ENCODE assay signal across 11 cellular contexts in the genomic region with DNA sequence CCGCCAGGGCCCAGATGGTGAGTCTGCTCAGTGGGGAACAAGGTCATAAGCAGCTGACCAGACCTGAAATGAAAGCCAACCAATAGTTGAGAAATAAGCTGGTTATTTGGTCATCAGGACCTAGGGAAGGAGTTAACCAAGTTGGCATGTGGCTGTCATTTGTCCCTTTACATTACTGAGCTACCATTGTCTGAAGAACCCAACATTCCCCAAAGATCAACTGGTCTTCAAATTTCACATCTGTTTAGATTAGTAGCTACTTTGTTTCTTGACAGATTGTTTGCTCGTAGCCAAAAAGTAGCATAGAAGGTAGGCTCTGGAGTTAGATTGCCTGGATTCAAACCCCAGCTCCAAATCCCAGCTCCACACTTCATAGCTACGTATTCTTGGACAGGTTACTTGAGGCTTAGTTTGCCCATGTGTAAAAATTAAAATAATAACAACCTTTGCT. TPM values are rescaled to one million over a fixed set of nuclear protein-coding genes. Genes with fewer than 3 reads are reported as not detected.
A peak's percentile ranks its signal among the peaks of the same experiment; 100 is the strongest.
DNase-seq lines count a peak whose midpoint lies in the region; ATAC-seq, FAIRE-seq and TF ChIP-seq lines count a peak whose summit lies in the region.
"Had no signal": no experiment of that assay in that cellular context is flagged by ENCODE, and none has a peak within 500 bp of the region (broad histone marks: within the 10 kb centered on the region; RNA-seq: fewer than 3 reads in every experiment).

No MANE protein-coding gene starts in this region.

- BruUV-seq in MCF 10A (replicated peaks; lab: Mats Ljungman, UMichigan), result no TSS peak

- no peaks in the 10 kb centered on the region for H3K9me3 ChIP-seq in A549
- H3K9me3 ChIP-seq in muscle layer of colon (ENCODE audit: low read length), result no peaks in the 10 kb centered on the region

- H3K4me3 Mint-ChIP-seq in IgD-negative memory B cell, result peak overlapping the region in 1 of 4 donors; percentile 41
- peak overlapping the region; percentile 75 for H3K4me3 Mint-ChIP-seq in MCF 10A (ENCODE audit: unreplicated experiment)

- peaks cover 10% of the 10 kb centered on the region for H3K4me1 ChIP-seq in A549
- H3K4me1 ChIP-seq in muscle layer of colon (ENCODE audit: insufficient read depth, low read length), result peaks cover 19% of the 10 kb centered on the region

- intact Hi-C loops in MCF 10A (cut with micrococcal nuclease), result loop anchor here (5.0 to 10.0 kb wide), 2 partner anchors 34 to 226 kb away; a partner anchor contains a TSS

- POLR2A ChIA-PET in A549 (lab: Yijun Ruan, JAX), result no interaction called here
- POLR2A ChIA-PET in MCF 10A (lab: Yijun Ruan, JAX), result interaction anchor here (0.6 to 1.7 kb wide), 8 partner anchors 15 to 424 kb away, joined by 3 to 5 read pairs (median 3); a partner anchor contains a TSS

- no peak for TF ChIP-seq POLR2A in A549 (IDR thresholded peaks at IDR 0.05; ENCODE audit: low read length)

- H3K4me1 Mint-ChIP-seq in IgD-negative memory B cell (peaks cover 16 to 29% (median 25%) of the 10 kb centered on the region in 3 donors), MCF 10A (ENCODE audit: insufficient read depth, unreplicated experiment) (peaks cover 18% of the 10 kb centered on the region)

- H3K27me3 ChIP-seq in muscle layer of colon (ENCODE audit: control insufficient read depth in 1 of 2, insufficient read depth in 2 of 2, low read length in 2 of 2), result no peaks in the 10 kb centered on the region

- H3K27me3 Mint-ChIP-seq in IgD-negative memory B cell, result peaks cover 1% of the 10 kb centered on the region
- H3K27me3 Mint-ChIP-seq in MCF 10A (ENCODE audit: insufficient read depth, unreplicated experiment), result no peaks in the 10 kb centered on the region

- 94% methylated on average over 3 of the region's 3 CpGs for WGBS in A549 (ENCODE audit: missing lambda C conversion rate)

- peak overlapping the region; percentile 38 for H3K9ac ChIP-seq in muscle layer of colon (ENCODE audit: low read length)

- no peak for TF ChIP-seq EP300 in A549 (IDR thresholded peaks at IDR 0.05)

- no peaks in the 10 kb centered on the region for H3K36me3 ChIP-seq in muscle layer of colon (ENCODE audit: insufficient read depth, low read length)

- H3K36me3 Mint-ChIP-seq in IgD-negative memory B cell (no peaks in the 10 kb centered on the region), MCF 10A (ENCODE audit: insufficient read depth, unreplicated experiment) (peaks cover 46% of the 10 kb centered on the region)

- peak overlapping the region; percentile 67 for H3K4me2 ChIP-seq in A549

- DNase-seq in A549 (ENCODE audit: low read depth in 1 of 2, low spot score in 1 of 2), result no peak
- no peak for DNase-seq in MCF 10A (ENCODE audit: unreplicated experiment)
- no peak for DNase-seq in GM20000 (ENCODE audit: low spot score)
- DNase-seq in DMS 273 (lab: John Stamatoyannopoulos, UW; ENCODE audit: unreplicated experiment), result no peak
- no peak for DNase-seq in NCI-H524 (lab: John Stamatoyannopoulos, UW)
- DNase-seq: activated CD4-positive, alpha-beta T cell treated with anti-CD3 and anti-CD28 coated beads, Interleukin-2, amount 50 U/mL, for 1 hour had no signal

- CTCF ChIA-PET in A549 (lab: Yijun Ruan, JAX), result interaction anchor here (1.5 to 15.7 kb wide), 3 partner anchors 9 to 49 kb away, joined by 6 to 331 read pairs (median 37); a partner anchor contains a TSS
- CTCF ChIA-PET in MCF 10A (lab: Yijun Ruan, JAX), result interaction anchor here (0.6 to 7.6 kb wide), 6 partner anchors 22 to 337 kb away, joined by 3 to 160 read pairs (median 4); no protein-coding TSS in a partner anchor

- no peak for FAIRE-seq in A549 (lab: Jason Lieb, UNC)
- FAIRE-seq: G401.6 had no signal

- peak overlapping the region; percentile 87 to 90 for H3K27ac ChIP-seq in A549
- peak overlapping the region; percentile 86 for H3K27ac ChIP-seq in muscle layer of colon (ENCODE audit: low read depth, low read length)

- H3K9me3 Mint-ChIP-seq in IgD-negative memory B cell (no peaks in the 10 kb centered on the region), MCF 10A (ENCODE audit: unreplicated experiment) (no peaks in the 10 kb centered on the region)

- ATAC-seq in A549 (no peak), HG02759 (IDR thresholded peaks at IDR 0.05; ENCODE audit: unreplicated experiment) (no peak)

- no peak for TF ChIP-seq RAD21 in A549 (conservative IDR thresholded peaks at IDR 0.05 in 1 of 2, IDR thresholded peaks at IDR 0.05 in 1 of 2)

- no peak for TF ChIP-seq CTCF in A549 (IDR thresholded peaks at IDR 0.05)
- no peak for TF ChIP-seq CTCF in MCF 10A (IDR thresholded peaks at IDR 0.05; ENCODE audit: unreplicated experiment)
- no peak for TF ChIP-seq CTCF in GM20000 (IDR thresholded peaks at IDR 0.05; ENCODE audit: extremely low read depth, missing control alignments)

- H3K4me3 ChIP-seq in A549 (peak overlapping the region; percentile 57), muscle layer of colon (ENCODE audit: low read depth in 1 of 2, low read length in 2 of 2) (peak overlapping the region in 1 of 2 donors; percentile 74)

- peak overlapping the region in 2 of 3 donors; percentile 40 to 88 for H3K27ac Mint-ChIP-seq in IgD-negative memory B cell
- H3K27ac Mint-ChIP-seq in MCF 10A (ENCODE audit: low read depth, unreplicated experiment), result no peak overlapping the region

TF ChIP-seq in A549, 52 proteins besides CTCF, POLR2A, EP300 and RAD21:
- TF ChIP-seq KDM1A (IDR thresholded peaks at IDR 0.05; ENCODE audit: low read depth) (no peak), ZFP36 (IDR thresholded peaks at IDR 0.05; ENCODE audit: borderline replicate concordance, partially characterized antibody) (no peak), MYC (IDR thresholded peaks at IDR 0.05; ENCODE audit: borderline replicate concordance, low read length) (no peak), PHF8 (IDR thresholded peaks at IDR 0.05; ENCODE audit: borderline replicate concordance, low read depth) (no peak), RCOR1 (IDR thresholded peaks at IDR 0.05; ENCODE audit: low read depth, low read length) (no peak), ZSCAN20 (CRISPR knock-in tag; IDR thresholded peaks at IDR 0.05) (no peak), RARB (CRISPR knock-in tag; IDR thresholded peaks at IDR 0.05) (no peak), FOSL2 (IDR thresholded peaks at IDR 0.05) (no peak), FOSL2 (CRISPR knock-in tag; IDR thresholded peaks at IDR 0.05) (no peak), HOXA7 (CRISPR knock-in tag; IDR thresholded peaks at IDR 0.05) (no peak), HDAC2 (IDR thresholded peaks at IDR 0.05) (no peak)
- TF ChIP-seq, protein P1, sequence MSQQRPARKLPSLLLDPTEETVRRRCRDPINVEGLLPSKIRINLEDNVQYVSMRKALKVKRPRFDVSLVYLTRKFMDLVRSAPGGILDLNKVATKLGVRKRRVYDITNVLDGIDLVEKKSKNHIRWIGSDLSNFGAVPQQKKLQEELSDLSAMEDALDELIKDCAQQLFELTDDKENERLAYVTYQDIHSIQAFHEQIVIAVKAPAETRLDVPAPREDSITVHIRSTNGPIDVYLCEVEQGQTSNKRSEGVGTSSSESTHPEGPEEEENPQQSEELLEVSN (IDR thresholded peaks at IDR 0.05; ENCODE audit: borderline replicate concordance, low read depth), result no peak

RNA-seq across cellular contexts. Expression of a gene that starts 1.0 kb away (rescaled TPM):
- 3.8 and 5.2 TPM in 2 replicates for polyA plus RNA-seq in A549 (2011; rRNA removed)
- polyA plus RNA-seq in A549 (2012; cell fraction: cytosol; rRNA removed), result 6.4 and 7.7 TPM in 2 replicates
- 7.2 and 10.3 TPM in 2 replicates for polyA plus RNA-seq in A549 (2012; cell fraction: nucleus; rRNA removed)
- 7.4 to 9.0 TPM (median 7.6 TPM) in 3 replicates for polyA plus RNA-seq in A549 (2017; fragmentation: RNase III; extraction: RNeasy Plus Mini Kit Qiagen cat#74134 plus additional on column Dnase treatment)
- 3.3 and 4.0 TPM in 2 replicates for polyA minus RNA-seq in A549 (2011; rRNA and poly(A)+ RNA removed)
- 11.5 TPM for polyA plus RNA-seq in IgD-negative memory B cell
- total RNA-seq in MCF 10A (2022), result 25.2 and 30.3 TPM in 2 replicates

RNA-seq across cellular contexts. Expression of a gene that starts 2.0 kb away (rescaled TPM):
- polyA plus RNA-seq in A549 (2011; rRNA removed), result 1.2 and 1.5 TPM in 2 replicates
- polyA plus RNA-seq in A549 (2012; cell fraction: cytosol; rRNA removed), result 0.60 and 0.71 TPM in 2 replicates
- 0.34 and 0.53 TPM in 2 replicates for polyA plus RNA-seq in A549 (2012; cell fraction: nucleus; rRNA removed)
- 0.57 to 0.75 TPM (median 0.64 TPM) in 3 replicates for polyA plus RNA-seq in A549 (2017; fragmentation: RNase III; extraction: RNeasy Plus Mini Kit Qiagen cat#74134 plus additional on column Dnase treatment)
- 0.88 TPM in 1 of 2 replicates, not detected in the other for polyA minus RNA-seq in A549 (2011; rRNA and poly(A)+ RNA removed)
- polyA plus RNA-seq in IgD-negative memory B cell, result 0.53 TPM
- total RNA-seq in MCF 10A (2022), result 1.2 and 2.4 TPM in 2 replicates

RNA-seq across cellular contexts. Expression of a gene that starts 6.6 kb away (rescaled TPM):
- 267 and 334 TPM in 2 replicates for polyA plus RNA-seq in A549 (2011; rRNA removed)
- polyA plus RNA-seq in A549 (2012; cell fraction: cytosol; rRNA removed), result 484 and 532 TPM in 2 replicates
- 701 and 889 TPM in 2 replicates for polyA plus RNA-seq in A549 (2012; cell fraction: nucleus; rRNA removed)
- 434 to 464 TPM (median 441 TPM) in 3 replicates for polyA plus RNA-seq in A549 (2017; fragmentation: RNase III; extraction: RNeasy Plus Mini Kit Qiagen cat#74134 plus additional on column Dnase treatment)
- 883 and 1,070 TPM in 2 replicates for polyA minus RNA-seq in A549 (2011; rRNA and poly(A)+ RNA removed)
- polyA plus RNA-seq in IgD-negative memory B cell, result 89.4 TPM
- total RNA-seq in MCF 10A (2022), result 551 and 565 TPM in 2 replicates

RNA-seq across cellular contexts. Expression of a gene that starts 19.7 kb away (rescaled TPM):
- polyA plus RNA-seq in A549 (2011; rRNA removed) (not detected in 2 replicates), A549 (2017; fragmentation: RNase III; extraction: RNeasy Plus Mini Kit Qiagen cat#74134 plus additional on column Dnase treatment) (not detected in 3 replicates), IgD-negative memory B cell (not detected)
- polyA plus RNA-seq in A549 (2012; cell fraction: cytosol; rRNA removed), result not detected in 2 replicates
- not detected in 2 replicates for polyA plus RNA-seq in A549 (2012; cell fraction: nucleus; rRNA removed)
- polyA minus RNA-seq in A549 (2011; rRNA and poly(A)+ RNA removed), result not detected in 2 replicates
- total RNA-seq in MCF 10A (2022), result not detected in 2 replicates
- total RNA-seq: mononuclear cell had no signal

RNA-seq across cellular contexts. Expression of a gene that starts 23.6 kb away (rescaled TPM):
- 0.07 TPM in 1 of 2 replicates, not detected in the other for polyA plus RNA-seq in A549 (2011; rRNA removed)
- 0.04 TPM in 2 replicates for polyA plus RNA-seq in A549 (2012; cell fraction: cytosol; rRNA removed)
- polyA plus RNA-seq in A549 (2012; cell fraction: nucleus; rRNA removed), result 0.05 TPM in 1 of 2 replicates, not detected in the other
- polyA plus RNA-seq in A549 (2017; fragmentation: RNase III; extraction: RNeasy Plus Mini Kit Qiagen cat#74134 plus additional on column Dnase treatment), result 0.07 to 0.08 TPM in 2 of 3 replicates, not detected in the other
- not detected in 2 replicates for polyA minus RNA-seq in A549 (2011; rRNA and poly(A)+ RNA removed)
- polyA plus RNA-seq in IgD-negative memory B cell, result 16.3 TPM
- total RNA-seq in MCF 10A (2022), result not detected in 2 replicates
